In genomic region chr2:222693837-222694236, GRCh38 we compare ENCODE assay signal across 8 cellular contexts. TPM values are rescaled to one million over a fixed set of nuclear protein-coding genes. Genes with fewer than 3 reads are reported as not detected.
DNase-seq lines count a peak whose midpoint lies in the region; FAIRE-seq and TF ChIP-seq lines count a peak whose summit lies in the region.

No MANE protein-coding gene starts in this region.

- H3K79me2 ChIP-seq in OCI-LY3 (ENCODE audit: low read length), result no peaks in the 10 kb centered on the region

- H4K20me1 ChIP-seq in OCI-LY3 (ENCODE audit: insufficient read depth, low read length), result no peaks in the 10 kb centered on the region

- peaks cover 15% of the 10 kb centered on the region for H3K4me1 ChIP-seq in OCI-LY3 (ENCODE audit: low read length)

- H3K4me3 ChIP-seq in HFF-Myc (replicated peaks; ENCODE audit: low read depth, low read length) (no peak overlapping the region), OCI-LY3 (ENCODE audit: low read length) (no peak overlapping the region), kidney epithelial cell (ENCODE audit: low read depth, low read length) (no peak overlapping the region)

- no peaks in the 10 kb centered on the region for H3K36me3 ChIP-seq in OCI-LY3 (replicated peaks; ENCODE audit: low read depth, low read length)
- H3K36me3 ChIP-seq in kidney epithelial cell (ENCODE audit: control insufficient read depth, insufficient read depth, low read length), result no peaks in the 10 kb centered on the region

- FAIRE-seq in GM12891 (lab: Jason Lieb, UNC), result peak; percentile 38

- no peak overlapping the region for H2AFZ ChIP-seq in OCI-LY3 (ENCODE audit: low read depth, low read length)

- DNase-seq in GM12891 (ENCODE audit: insufficient read length, low spot score), result no peak
- no peak for DNase-seq in HFF-Myc (ENCODE audit: extremely low read depth, low read depth)
- no peak for DNase-seq in kidney epithelial cell (ENCODE audit: low read depth)
- no peak for DNase-seq in NCI-H774 (lab: John Stamatoyannopoulos, UW)
- no peak for DNase-seq in anterior cingulate cortex (lab: John Stamatoyannopoulos, UW)
- no peak for DNase-seq in NCI-H2227 (lab: John Stamatoyannopoulos, UW; ENCODE audit: unreplicated experiment)
- DNase-seq in activated naive CD4-positive, alpha-beta T cell treated with Interleukin-2 at 50 U/mL for 16 hours, result no peak

- no peak overlapping the region for H3K27ac ChIP-seq in OCI-LY3 (ENCODE audit: low read length)

- no peak overlapping the region for H3K9ac ChIP-seq in OCI-LY3 (ENCODE audit: low read length)

- H3K27me3 ChIP-seq in OCI-LY3 (ENCODE audit: low read depth, low read length), result no peaks in the 10 kb centered on the region
- H3K27me3 ChIP-seq in kidney epithelial cell (ENCODE audit: control insufficient read depth, insufficient read depth, low read length), result no peaks in the 10 kb centered on the region

- TF ChIP-seq CTCF in HFF-Myc (IDR thresholded peaks at IDR 0.05; ENCODE audit: low read depth, low read length, missing control alignments) (peak; percentile 26), OCI-LY3 (IDR thresholded peaks at IDR 0.05; ENCODE audit: low read depth, low read length) (peak; percentile 34), kidney epithelial cell (IDR thresholded peaks at IDR 0.05; ENCODE audit: insufficient read depth, low read length, poor library complexity, severe bottlenecking) (peak; percentile 31)

- H3K4me2 ChIP-seq in OCI-LY3 (ENCODE audit: low read length), result no peak overlapping the region

- TF ChIP-seq POLR2A in GM12891 (IDR thresholded peaks at IDR 0.05; ENCODE audit: low read depth, low read length), result no peak

- no peaks in the 10 kb centered on the region for H3K9me3 ChIP-seq in OCI-LY3 (ENCODE audit: insufficient read depth, low read length)

TF ChIP-seq in GM12891, 5 proteins besides CTCF, POLR2A, EP300 and RAD21:
- TF ChIP-seq POLR2AphosphoS5 (IDR thresholded peaks at IDR 0.05; ENCODE audit: low read depth, low read length) (no peak), TAF1 (IDR thresholded peaks at IDR 0.05; ENCODE audit: low read depth, low read length) (no peak), PAX5 (IDR thresholded peaks at IDR 0.05; ENCODE audit: insufficient read depth, low read length, severe bottlenecking) (no peak), SPI1 (IDR thresholded peaks at IDR 0.05; ENCODE audit: low read depth, low read length) (no peak), POU2F2 (IDR thresholded peaks at IDR 0.05; ENCODE audit: low read depth, low read length) (no peak)

RNA-seq across cellular contexts. Expression of gene MOGAT1, which starts 22.4 kb away (rescaled TPM):
- not detected for polyA plus RNA-seq in GM12891 (2012; ENCODE audit: low read depth, missing spikeins)
- not detected in 2 replicates for total RNA-seq in kidney epithelial cell

RNA-seq across cellular contexts. Expression of gene FARSB, which starts 37.9 kb away (rescaled TPM):
- 34.2 TPM for polyA plus RNA-seq in GM12891 (2012; ENCODE audit: low read depth, missing spikeins)
- 20.0 and 23.8 TPM in 2 replicates for total RNA-seq in kidney epithelial cell
